Comparison of ENCODE assay signal across 8 cellular contexts in the genomic region with DNA sequence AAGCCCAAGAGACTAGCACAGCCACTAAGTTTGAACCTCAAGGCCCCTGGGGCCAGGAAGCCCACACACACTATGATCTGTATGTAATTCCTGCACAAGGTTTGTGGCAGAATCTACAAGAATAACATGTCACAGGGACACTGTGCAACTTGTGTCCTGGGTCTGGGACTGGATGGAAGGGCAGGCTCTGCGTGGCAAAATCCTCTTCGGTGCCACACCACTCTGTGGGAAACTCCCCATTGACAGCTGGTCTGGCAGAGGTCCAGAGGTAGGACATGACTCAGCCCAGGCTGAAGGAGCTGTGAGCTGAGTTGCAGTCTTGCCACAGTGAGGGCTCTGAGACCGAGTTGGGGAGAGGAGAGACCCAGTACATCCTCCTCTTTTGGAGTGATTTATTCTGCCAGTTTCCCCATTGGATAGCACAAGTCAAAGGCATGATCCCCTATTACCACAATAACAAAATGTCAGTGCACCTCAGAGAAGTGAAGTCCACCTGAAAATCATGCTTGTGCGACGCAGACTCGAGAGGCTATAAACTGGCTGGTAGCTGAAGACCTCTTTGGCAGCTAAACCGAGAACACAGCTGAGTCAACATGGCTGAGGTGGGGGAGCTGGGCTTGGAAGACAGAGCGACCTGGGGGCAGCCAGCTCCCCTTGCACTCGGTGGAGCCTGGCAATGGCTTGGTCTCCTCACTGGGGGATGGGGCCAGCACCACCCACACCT. TPM values are rescaled to one million over a fixed set of nuclear protein-coding genes. Genes with fewer than 3 reads are reported as not detected.
DNase-seq lines count a peak whose midpoint lies in the region; ATAC-seq, FAIRE-seq and TF ChIP-seq lines count a peak whose summit lies in the region.

No MANE protein-coding gene starts in this region.

- no peak overlapping the region for H2AFZ ChIP-seq in neural progenitor cell (replicated peaks)

- H3K36me3 ChIP-seq in neural progenitor cell = no peaks in the 10 kb centered on the region

- DNase-seq in CD1c-positive myeloid dendritic cell (ENCODE audit: extremely low spot score) (peak; percentile 73), RCC 7860 (ENCODE audit: low spot score) (peak; percentile 69), lower leg skin (ENCODE audit: low spot score in 2 of 2) (peak; percentile 69 to 89), superior temporal gyrus (ENCODE audit: extremely low spot score) (peak; percentile 77), neural progenitor cell (ENCODE audit: low spot score) (no peak)
- DNase-seq in central memory CD8-positive, alpha-beta T cell (ENCODE audit: low spot score in 2 of 2) = no peak

- FAIRE-seq in RCC 7860 (lab: Jason Lieb, UNC) = peak; percentile 22

- 51 to 58% methylated on average over 9 of the region's 9 CpGs for WGBS in lower leg skin, 2 donors

- H3K4me2 ChIP-seq in neural progenitor cell = no peak overlapping the region

- H3K27ac ChIP-seq in neural progenitor cell = no peak overlapping the region

- no peaks in the 10 kb centered on the region for H3K9me3 ChIP-seq in neural progenitor cell (ENCODE audit: low read depth)

- H3F3A ChIP-seq in neural progenitor cell (ENCODE audit: low read depth) = no peaks in the 10 kb centered on the region

- H3K27me3 ChIP-seq in neural progenitor cell = no peaks in the 10 kb centered on the region

- peaks cover 5% of the 10 kb centered on the region for H3K4me1 Mint-ChIP-seq in central memory CD8-positive, alpha-beta T cell
- H3K4me1 Mint-ChIP-seq in neural progenitor cell = no peaks in the 10 kb centered on the region

- no peaks in the 10 kb centered on the region for H3K79me2 ChIP-seq in neural progenitor cell (ENCODE audit: low read depth)

- peaks cover 26% of the 10 kb centered on the region for H3K36me3 Mint-ChIP-seq in central memory CD8-positive, alpha-beta T cell (ENCODE audit: insufficient read depth)
- H3K36me3 Mint-ChIP-seq in neural progenitor cell = peaks cover 9% of the 10 kb centered on the region

- no peak overlapping the region for H3K4me3 ChIP-seq in lower leg skin (ENCODE audit: low read depth, poor library complexity, severe bottlenecking)
- H3K4me3 ChIP-seq in neural progenitor cell = no peak overlapping the region

- H4K20me1 ChIP-seq in neural progenitor cell (ENCODE audit: low read depth) = no peaks in the 10 kb centered on the region

- H3K27me3 Mint-ChIP-seq in central memory CD8-positive, alpha-beta T cell = no peaks in the 10 kb centered on the region
- peaks cover 5% of the 10 kb centered on the region for H3K27me3 Mint-ChIP-seq in neural progenitor cell (ENCODE audit: insufficient read depth, low read depth)

- H3K9ac ChIP-seq in neural progenitor cell = no peak overlapping the region

- peak overlapping the region; percentile 82 for H3K27ac Mint-ChIP-seq in central memory CD8-positive, alpha-beta T cell (ENCODE audit: low read depth)
- no peak overlapping the region for H3K27ac Mint-ChIP-seq in neural progenitor cell

- ATAC-seq in HG02588 (IDR thresholded peaks at IDR 0.05; ENCODE audit: unreplicated experiment) (peak; percentile 37), HG02973 (IDR thresholded peaks at IDR 0.05; ENCODE audit: unreplicated experiment) (no peak)
- peak; percentile 36 for ATAC-seq in central memory CD8-positive, alpha-beta T cell (replicated peaks; ENCODE audit: extremely low read depth, poor library complexity, severe bottlenecking)

- TF ChIP-seq CTCF in lower leg skin (IDR thresholded peaks at IDR 0.05) (no peak), neural progenitor cell (IDR thresholded peaks at IDR 0.05) (no peak)

- H3K4me1 ChIP-seq in neural progenitor cell = no peaks in the 10 kb centered on the region

- no peak overlapping the region for H3K4me3 Mint-ChIP-seq in central memory CD8-positive, alpha-beta T cell
- H3K4me3 Mint-ChIP-seq in neural progenitor cell = no peak overlapping the region

- intact Hi-C loops in lower leg skin (cut with DNase I; ENCODE audit: low total_unique reads) = no loop called here

- no peak for TF ChIP-seq POLR2A in lower leg skin (IDR thresholded peaks at IDR 0.05)

- no peaks in the 10 kb centered on the region for H3K9me3 Mint-ChIP-seq in central memory CD8-positive, alpha-beta T cell
- no peaks in the 10 kb centered on the region for H3K9me3 Mint-ChIP-seq in neural progenitor cell

RNA-seq across cellular contexts. Expression of gene SERPIND1, which starts 23.3 kb away (rescaled TPM):
- total RNA-seq in lower leg skin = not detected
- total RNA-seq in neural progenitor cell (ENCODE audit: low replicate concordance) = not detected in 2 replicates

Comparison
In these comparisons a context has a peak if more than half of its experiments do, and no peak if none do; other contexts are left out.
1. DNase-seq: peak in CD1c-positive myeloid dendritic cell (single experiment), RCC 7860 (single experiment), lower leg skin (2 of 2) and superior temporal gyrus (single experiment); none in central memory CD8-positive, alpha-beta T cell (0 of 2) and neural progenitor cell (single experiment).